1 cellular context compared by ENCODE assay signal in genomic region chr22:41563051-41563711, GRCh38.
TF ChIP-seq lines count a peak whose summit lies in the region.

No MANE protein-coding gene starts in this region.

TF ChIP-seq in K562, 482 proteins besides CTCF, POLR2A, EP300 and RAD21 (continued from another document):
- no peak for TF ChIP-seq ZHX1 (conservative IDR thresholded peaks at IDR 0.05; ENCODE audit: low read length)
- TF ChIP-seq ELF4 (CRISPR knock-in tag; IDR thresholded peaks at IDR 0.05), result no peak
- peak; percentile 67 for TF ChIP-seq SMARCA4 (IDR thresholded peaks at IDR 0.05)
- peak; percentile 54; the same call in 1 of the 2 replicates for TF ChIP-seq THRA (IDR thresholded peaks at IDR 0.05)
- TF ChIP-seq ID3 (CRISPR knock-in tag; IDR thresholded peaks at IDR 0.05), result no peak
- no peak for TF ChIP-seq ID3 (tag; IDR thresholded peaks at IDR 0.05)
- peak; percentile 18; the same call in 1 of the 2 replicates for TF ChIP-seq VEZF1 (CRISPR knock-in tag; IDR thresholded peaks at IDR 0.05)
- TF ChIP-seq NFE2 (IDR thresholded peaks at IDR 0.05; ENCODE audit: low read depth), result peak; percentile 43; the same call in 1 of the 2 replicates
- TF ChIP-seq ZNF354B (CRISPR knock-in tag; IDR thresholded peaks at IDR 0.05), result no peak
- TF ChIP-seq ZNF318 (IDR thresholded peaks at IDR 0.05; ENCODE audit: borderline replicate concordance in 1 of 2, low read depth in 1 of 2), result no peak
- no peak for TF ChIP-seq ZNF76 (CRISPR knock-in tag; IDR thresholded peaks at IDR 0.05; ENCODE audit: borderline replicate concordance)
- no peak for TF ChIP-seq ATF7 (IDR thresholded peaks at IDR 0.05)
- peak; percentile 87 for TF ChIP-seq JUND (IDR thresholded peaks at IDR 0.05; ENCODE audit: borderline replicate concordance, low read depth, low read length)
- peak; percentile 39; the same call in 1 of the 3 replicates for TF ChIP-seq JUND (tag; IDR thresholded peaks at IDR 0.05; ENCODE audit: borderline replicate concordance, low read depth, low read length)
- TF ChIP-seq ZNF253 (CRISPR knock-in tag; conservative IDR thresholded peaks at IDR 0.05), result no peak
- no peak for TF ChIP-seq ZNF165 (CRISPR knock-in tag; IDR thresholded peaks at IDR 0.05; ENCODE audit: borderline replicate concordance)
- TF ChIP-seq FOSL1 (tag; conservative IDR thresholded peaks at IDR 0.05), result peak; percentile 92
- TF ChIP-seq CHCHD3 (CRISPR knock-in tag; IDR thresholded peaks at IDR 0.05), result no peak
- TF ChIP-seq ZNF764 (CRISPR knock-in tag; IDR thresholded peaks at IDR 0.05; ENCODE audit: low read depth), result no peak
- TF ChIP-seq ZNF551 (CRISPR knock-in tag; IDR thresholded peaks at IDR 0.05), result no peak
- TF ChIP-seq MAX (CRISPR knock-in tag; IDR thresholded peaks at IDR 0.05), result peak; percentile 22; the same call in 1 of the 2 replicates
- no peak for TF ChIP-seq ZNF232 (CRISPR knock-in tag; IDR thresholded peaks at IDR 0.05)
- no peak for TF ChIP-seq ATF4 (CRISPR knock-in tag; IDR thresholded peaks at IDR 0.05)
- TF ChIP-seq KDM1A (IDR thresholded peaks at IDR 0.05), result peak in 1 of 2 experiments; percentile 72; a peak in 2 of 4 replicates
